Comparison of ENCODE assay signal across 8 cellular contexts in the genomic region with DNA sequence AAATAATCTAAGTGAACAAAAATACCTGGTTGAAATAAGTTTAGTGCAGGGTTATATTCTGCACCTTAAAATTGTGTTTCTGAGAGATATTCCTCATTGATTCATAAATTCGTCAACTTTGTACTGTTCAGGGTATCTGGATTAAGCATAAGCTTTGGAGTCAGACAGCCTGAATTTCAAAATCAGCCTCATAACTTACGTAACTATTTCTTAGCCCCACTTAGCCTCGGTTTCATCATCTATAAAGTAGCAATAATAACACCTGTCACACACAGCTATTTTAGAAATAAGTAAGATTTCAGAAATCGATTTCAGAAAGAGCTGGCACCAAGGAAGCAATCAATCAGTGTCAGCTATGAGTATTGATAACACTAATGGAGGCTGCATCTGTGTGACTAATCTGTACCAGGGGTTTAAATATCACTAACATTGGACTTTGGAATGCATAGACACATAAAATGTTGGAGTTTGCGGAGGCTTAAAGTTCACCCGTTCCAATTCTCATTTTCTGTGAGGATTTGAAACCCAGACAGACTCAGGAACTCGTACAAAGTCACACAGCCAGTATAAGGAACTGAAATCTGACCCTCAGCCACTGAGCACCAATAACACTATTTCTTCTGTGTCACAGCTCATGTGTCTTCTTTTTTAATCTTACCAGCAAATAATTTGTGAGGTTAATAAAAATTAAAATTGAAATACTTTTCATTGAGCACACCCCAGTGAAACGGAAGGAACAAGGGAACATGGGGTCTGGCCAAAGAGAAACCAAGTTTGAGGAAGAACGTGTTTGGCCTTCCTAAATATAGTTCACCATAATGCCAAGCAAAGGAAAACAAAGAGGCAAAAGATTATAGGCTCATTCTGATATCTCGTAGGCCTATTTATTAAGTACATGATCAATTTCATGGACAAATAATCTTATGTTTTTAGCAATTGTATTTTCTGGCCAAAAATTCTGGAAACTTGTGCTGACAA.
DNase-seq lines count a peak whose midpoint lies in the region; ATAC-seq lines count a peak whose summit lies in the region.

No MANE protein-coding gene starts in this region.

- no peak overlapping the region for H3K27ac Mint-ChIP-seq in activated T-helper 1 cell treated with anti-CD3 and anti-CD28 coated beads, Interleukin-12 subunit alpha, Interleukin-12 subunit beta, Interleukin-2, Interleukin-4 antibody, amounts not matched to agents 30 ng/mL and 10 ng/mL and 1 ng/mL, durations not matched to agents 14 hours and 24 hours and 36 hours

- H3K4me1 Mint-ChIP-seq in activated T-helper 1 cell treated with anti-CD3 and anti-CD28 coated beads, Interleukin-12 subunit alpha, Interleukin-12 subunit beta, Interleukin-2, Interleukin-4 antibody, amounts not matched to agents 30 ng/mL and 10 ng/mL and 1 ng/mL, durations not matched to agents 14 hours and 24 hours and 36 hours (ENCODE audit: low read depth), result peaks cover 78% of the 10 kb centered on the region

- H3K36me3 Mint-ChIP-seq in activated T-helper 1 cell treated with anti-CD3 and anti-CD28 coated beads, Interleukin-12 subunit alpha, Interleukin-12 subunit beta, Interleukin-2, Interleukin-4 antibody, amounts not matched to agents 30 ng/mL and 10 ng/mL and 1 ng/mL, durations not matched to agents 14 hours and 24 hours and 36 hours (ENCODE audit: low read depth), result peaks cover 2% of the 10 kb centered on the region

- DNase-seq in caudate nucleus (lab: John Stamatoyannopoulos, UW), result no peak
- DNase-seq in activated T-helper 1 cell treated with anti-CD3 and anti-CD28 coated beads, Interleukin-12 subunit alpha, Interleukin-12 subunit beta, Interleukin-2, Interleukin-4 antibody, amounts not matched to agents 30 ng/mL and 10 ng/mL and 1 ng/mL, durations not matched to agents 14 hours and 24 hours and 36 hours (ENCODE audit: low spot score), result no peak
- DNase-seq in NCI-H2171 treated with DMSO at 0.1 percent for 48 hours (lab: John Stamatoyannopoulos, UW), result no peak
- no peak for DNase-seq in NCI-H1436 treated with DMSO at 0.1 percent for 48 hours (lab: John Stamatoyannopoulos, UW)
- no peak for DNase-seq in middle frontal gyrus (ENCODE audit: extremely low spot score, low spot score)

- peak overlapping the region; percentile 11 for H3K27ac ChIP-seq in caudate nucleus (ENCODE audit: low read depth, low read length)

- peak; percentile 63 for ATAC-seq in GM18502 (IDR thresholded peaks at IDR 0.05; ENCODE audit: poor library complexity, unreplicated experiment)
- ATAC-seq in GM21526 (IDR thresholded peaks at IDR 0.05; ENCODE audit: low FRiP score, unreplicated experiment), result peak; percentile 64
- peak; percentile 53 for ATAC-seq in HG03460 (IDR thresholded peaks at IDR 0.05; ENCODE audit: unreplicated experiment)

- H3K27me3 Mint-ChIP-seq in activated T-helper 1 cell treated with anti-CD3 and anti-CD28 coated beads, Interleukin-12 subunit alpha, Interleukin-12 subunit beta, Interleukin-2, Interleukin-4 antibody, amounts not matched to agents 30 ng/mL and 10 ng/mL and 1 ng/mL, durations not matched to agents 14 hours and 24 hours and 36 hours (ENCODE audit: insufficient read depth), result no peaks in the 10 kb centered on the region

- H3K9me3 Mint-ChIP-seq in activated T-helper 1 cell treated with anti-CD3 and anti-CD28 coated beads, Interleukin-12 subunit alpha, Interleukin-12 subunit beta, Interleukin-2, Interleukin-4 antibody, amounts not matched to agents 30 ng/mL and 10 ng/mL and 1 ng/mL, durations not matched to agents 14 hours and 24 hours and 36 hours, result no peaks in the 10 kb centered on the region

- intact Hi-C loops in activated T-helper 1 cell treated with anti-CD3 and anti-CD28 coated beads, Interleukin-12 subunit alpha, Interleukin-12 subunit beta, Interleukin-2, Interleukin-4 antibody, amounts not matched to agents 30 ng/mL and 10 ng/mL and 1 ng/mL, durations not matched to agents 14 hours and 24 hours and 36 hours (cut with micrococcal nuclease), result no loop called here

- no peak overlapping the region for H3K4me3 Mint-ChIP-seq in activated T-helper 1 cell treated with anti-CD3 and anti-CD28 coated beads, Interleukin-12 subunit alpha, Interleukin-12 subunit beta, Interleukin-2, Interleukin-4 antibody, amounts not matched to agents 30 ng/mL and 10 ng/mL and 1 ng/mL, durations not matched to agents 14 hours and 24 hours and 36 hours
